Comparison of ENCODE assay signal across 1 cellular context in genomic region chr17:3747805-3748204, GRCh38.
TF ChIP-seq lines count a peak whose summit lies in the region.

No MANE protein-coding gene starts in this region.

TF ChIP-seq in HepG2, 621 proteins besides CTCF, POLR2A, EP300 and RAD21 (continues in another document):
- TF ChIP-seq ETV6 (CRISPR knock-in tag; conservative IDR thresholded peaks at IDR 0.05): no peak
- peak; percentile 49; the same call in 1 of the 2 replicates for TF ChIP-seq SALL1 (CRISPR knock-in tag; IDR thresholded peaks at IDR 0.05)
- TF ChIP-seq MIER2 (CRISPR knock-in tag; IDR thresholded peaks at IDR 0.05): no peak
- TF ChIP-seq POLR2AphosphoS2 (IDR thresholded peaks at IDR 0.05; ENCODE audit: low read depth, low read length): no peak
- no peak for TF ChIP-seq MED1 (CRISPR knock-in tag; IDR thresholded peaks at IDR 0.05)
- no peak for TF ChIP-seq NFKBIZ (CRISPR knock-in tag; IDR thresholded peaks at IDR 0.05)
- TF ChIP-seq, protein P1, sequence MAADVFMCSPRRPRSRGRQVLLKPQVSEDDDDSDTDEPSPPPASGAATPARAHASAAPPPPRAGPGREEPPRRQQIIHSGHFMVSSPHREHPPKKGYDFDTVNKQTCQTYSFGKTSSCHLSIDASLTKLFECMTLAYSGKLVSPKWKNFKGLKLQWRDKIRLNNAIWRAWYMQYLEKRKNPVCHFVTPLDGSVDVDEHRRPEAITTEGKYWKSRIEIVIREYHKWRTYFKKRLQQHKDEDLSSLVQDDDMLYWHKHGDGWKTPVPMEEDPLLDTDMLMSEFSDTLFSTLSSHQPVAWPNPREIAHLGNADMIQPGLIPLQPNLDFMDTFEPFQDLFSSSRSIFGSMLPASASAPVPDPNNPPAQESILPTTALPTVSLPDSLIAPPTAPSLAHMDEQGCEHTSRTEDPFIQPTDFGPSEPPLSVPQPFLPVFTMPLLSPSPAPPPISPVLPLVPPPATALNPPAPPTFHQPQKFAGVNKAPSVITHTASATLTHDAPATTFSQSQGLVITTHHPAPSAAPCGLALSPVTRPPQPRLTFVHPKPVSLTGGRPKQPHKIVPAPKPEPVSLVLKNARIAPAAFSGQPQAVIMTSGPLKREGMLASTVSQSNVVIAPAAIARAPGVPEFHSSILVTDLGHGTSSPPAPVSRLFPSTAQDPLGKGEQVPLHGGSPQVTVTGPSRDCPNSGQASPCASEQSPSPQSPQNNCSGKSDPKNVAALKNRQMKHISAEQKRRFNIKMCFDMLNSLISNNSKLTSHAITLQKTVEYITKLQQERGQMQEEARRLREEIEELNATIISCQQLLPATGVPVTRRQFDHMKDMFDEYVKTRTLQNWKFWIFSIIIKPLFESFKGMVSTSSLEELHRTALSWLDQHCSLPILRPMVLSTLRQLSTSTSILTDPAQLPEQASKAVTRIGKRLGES (CRISPR knock-in tag; IDR thresholded peaks at IDR 0.05; ENCODE audit: borderline replicate concordance): no peak
- TF ChIP-seq SNRNP70 (IDR thresholded peaks at IDR 0.05; ENCODE audit: low read depth, low read length): no peak
- TF ChIP-seq, protein P2, sequence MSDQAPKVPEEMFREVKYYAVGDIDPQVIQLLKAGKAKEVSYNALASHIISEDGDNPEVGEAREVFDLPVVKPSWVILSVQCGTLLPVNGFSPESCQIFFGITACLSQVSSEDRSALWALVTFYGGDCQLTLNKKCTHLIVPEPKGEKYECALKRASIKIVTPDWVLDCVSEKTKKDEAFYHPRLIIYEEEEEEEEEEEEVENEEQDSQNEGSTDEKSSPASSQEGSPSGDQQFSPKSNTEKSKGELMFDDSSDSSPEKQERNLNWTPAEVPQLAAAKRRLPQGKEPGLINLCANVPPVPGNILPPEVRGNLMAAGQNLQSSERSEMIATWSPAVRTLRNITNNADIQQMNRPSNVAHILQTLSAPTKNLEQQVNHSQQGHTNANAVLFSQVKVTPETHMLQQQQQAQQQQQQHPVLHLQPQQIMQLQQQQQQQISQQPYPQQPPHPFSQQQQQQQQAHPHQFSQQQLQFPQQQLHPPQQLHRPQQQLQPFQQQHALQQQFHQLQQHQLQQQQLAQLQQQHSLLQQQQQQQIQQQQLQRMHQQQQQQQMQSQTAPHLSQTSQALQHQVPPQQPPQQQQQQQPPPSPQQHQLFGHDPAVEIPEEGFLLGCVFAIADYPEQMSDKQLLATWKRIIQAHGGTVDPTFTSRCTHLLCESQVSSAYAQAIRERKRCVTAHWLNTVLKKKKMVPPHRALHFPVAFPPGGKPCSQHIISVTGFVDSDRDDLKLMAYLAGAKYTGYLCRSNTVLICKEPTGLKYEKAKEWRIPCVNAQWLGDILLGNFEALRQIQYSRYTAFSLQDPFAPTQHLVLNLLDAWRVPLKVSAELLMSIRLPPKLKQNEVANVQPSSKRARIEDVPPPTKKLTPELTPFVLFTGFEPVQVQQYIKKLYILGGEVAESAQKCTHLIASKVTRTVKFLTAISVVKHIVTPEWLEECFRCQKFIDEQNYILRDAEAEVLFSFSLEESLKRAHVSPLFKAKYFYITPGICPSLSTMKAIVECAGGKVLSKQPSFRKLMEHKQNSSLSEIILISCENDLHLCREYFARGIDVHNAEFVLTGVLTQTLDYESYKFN (CRISPR knock-in tag; conservative IDR thresholded peaks at IDR 0.05): 0 out of 2 replicates have a peak, but pooled peaks have one; percentile 20
- TF ChIP-seq NRL (CRISPR knock-in tag; IDR thresholded peaks at IDR 0.05; ENCODE audit: borderline replicate concordance): no peak
- TF ChIP-seq NR2F6 (IDR thresholded peaks at IDR 0.05): no peak
- TF ChIP-seq NR2F6 (CRISPR knock-in tag; IDR thresholded peaks at IDR 0.05): peak; percentile 23; the same call in 1 of the 2 replicates
- no peak for TF ChIP-seq CREB3 (CRISPR knock-in tag; IDR thresholded peaks at IDR 0.05)
- no peak for TF ChIP-seq ZNF572 (CRISPR knock-in tag; IDR thresholded peaks at IDR 0.05)
- no peak for TF ChIP-seq FIP1L1 (IDR thresholded peaks at IDR 0.05; ENCODE audit: borderline replicate concordance, insufficient read depth, low read depth, low read length)
- no peak for TF ChIP-seq KLF6 (CRISPR knock-in tag; IDR thresholded peaks at IDR 0.05)
- TF ChIP-seq MAZ (IDR thresholded peaks at IDR 0.05; ENCODE audit: borderline replicate concordance, low read depth, low read length): no peak
- TF ChIP-seq MAZ (CRISPR knock-in tag; IDR thresholded peaks at IDR 0.05; ENCODE audit: low read depth): no peak
- no peak for TF ChIP-seq RFX1 (IDR thresholded peaks at IDR 0.05)
- TF ChIP-seq ZNF24 (IDR thresholded peaks at IDR 0.05): no peak
- no peak for TF ChIP-seq ADNP (CRISPR knock-in tag; IDR thresholded peaks at IDR 0.05)
- TF ChIP-seq ZFX (CRISPR knock-in tag; IDR thresholded peaks at IDR 0.05; ENCODE audit: low read depth): peak; percentile 45; the same call in 1 of the 2 replicates
- TF ChIP-seq, protein P3, sequence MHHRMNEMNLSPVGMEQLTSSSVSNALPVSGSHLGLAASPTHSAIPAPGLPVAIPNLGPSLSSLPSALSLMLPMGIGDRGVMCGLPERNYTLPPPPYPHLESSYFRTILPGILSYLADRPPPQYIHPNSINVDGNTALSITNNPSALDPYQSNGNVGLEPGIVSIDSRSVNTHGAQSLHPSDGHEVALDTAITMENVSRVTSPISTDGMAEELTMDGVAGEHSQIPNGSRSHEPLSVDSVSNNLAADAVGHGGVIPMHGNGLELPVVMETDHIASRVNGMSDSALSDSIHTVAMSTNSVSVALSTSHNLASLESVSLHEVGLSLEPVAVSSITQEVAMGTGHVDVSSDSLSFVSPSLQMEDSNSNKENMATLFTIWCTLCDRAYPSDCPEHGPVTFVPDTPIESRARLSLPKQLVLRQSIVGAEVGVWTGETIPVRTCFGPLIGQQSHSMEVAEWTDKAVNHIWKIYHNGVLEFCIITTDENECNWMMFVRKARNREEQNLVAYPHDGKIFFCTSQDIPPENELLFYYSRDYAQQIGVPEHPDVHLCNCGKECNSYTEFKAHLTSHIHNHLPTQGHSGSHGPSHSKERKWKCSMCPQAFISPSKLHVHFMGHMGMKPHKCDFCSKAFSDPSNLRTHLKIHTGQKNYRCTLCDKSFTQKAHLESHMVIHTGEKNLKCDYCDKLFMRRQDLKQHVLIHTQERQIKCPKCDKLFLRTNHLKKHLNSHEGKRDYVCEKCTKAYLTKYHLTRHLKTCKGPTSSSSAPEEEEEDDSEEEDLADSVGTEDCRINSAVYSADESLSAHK (CRISPR knock-in tag; IDR thresholded peaks at IDR 0.05; ENCODE audit: borderline replicate concordance): no peak
- no peak for TF ChIP-seq ZNF879 (CRISPR knock-in tag; IDR thresholded peaks at IDR 0.05)
- TF ChIP-seq NFKB2 (CRISPR knock-in tag; IDR thresholded peaks at IDR 0.05; ENCODE audit: borderline replicate concordance): no peak
- peak; percentile 95 for TF ChIP-seq RARA (CRISPR knock-in tag; IDR thresholded peaks at IDR 0.05)
- TF ChIP-seq, protein P4, sequence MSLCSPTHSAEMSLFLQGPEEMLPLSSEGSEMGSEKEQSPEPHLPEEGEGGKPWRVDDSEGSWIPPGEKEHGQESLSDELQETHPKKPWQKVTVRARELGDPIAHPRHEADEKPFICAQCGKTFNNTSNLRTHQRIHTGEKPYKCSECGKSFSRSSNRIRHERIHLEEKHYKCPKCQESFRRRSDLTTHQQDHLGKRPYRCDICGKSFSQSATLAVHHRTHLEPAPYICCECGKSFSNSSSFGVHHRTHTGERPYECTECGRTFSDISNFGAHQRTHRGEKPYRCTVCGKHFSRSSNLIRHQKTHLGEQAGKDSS (CRISPR knock-in tag; IDR thresholded peaks at IDR 0.05; ENCODE audit: borderline replicate concordance, low read depth): peak; percentile 5; the same call in 1 of the 2 replicates
- no peak for TF ChIP-seq ZNF674 (CRISPR knock-in tag; IDR thresholded peaks at IDR 0.05; ENCODE audit: low read depth)
- no peak for TF ChIP-seq TMF1 (CRISPR knock-in tag; IDR thresholded peaks at IDR 0.05; ENCODE audit: low read depth)
- TF ChIP-seq, protein P5, sequence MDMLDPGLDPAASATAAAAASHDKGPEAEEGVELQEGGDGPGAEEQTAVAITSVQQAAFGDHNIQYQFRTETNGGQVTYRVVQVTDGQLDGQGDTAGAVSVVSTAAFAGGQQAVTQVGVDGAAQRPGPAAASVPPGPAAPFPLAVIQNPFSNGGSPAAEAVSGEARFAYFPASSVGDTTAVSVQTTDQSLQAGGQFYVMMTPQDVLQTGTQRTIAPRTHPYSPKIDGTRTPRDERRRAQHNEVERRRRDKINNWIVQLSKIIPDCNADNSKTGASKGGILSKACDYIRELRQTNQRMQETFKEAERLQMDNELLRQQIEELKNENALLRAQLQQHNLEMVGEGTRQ (IDR thresholded peaks at IDR 0.05; ENCODE audit: low read depth, low read length): no peak
- TF ChIP-seq, protein P5 (CRISPR knock-in tag; IDR thresholded peaks at IDR 0.05; ENCODE audit: borderline replicate concordance): no peak
- TF ChIP-seq NR2F2 (IDR thresholded peaks at IDR 0.05; ENCODE audit: borderline replicate concordance, low read depth): no peak
- TF ChIP-seq NBN (conservative IDR thresholded peaks at IDR 0.05): no peak
- TF ChIP-seq, protein P6, sequence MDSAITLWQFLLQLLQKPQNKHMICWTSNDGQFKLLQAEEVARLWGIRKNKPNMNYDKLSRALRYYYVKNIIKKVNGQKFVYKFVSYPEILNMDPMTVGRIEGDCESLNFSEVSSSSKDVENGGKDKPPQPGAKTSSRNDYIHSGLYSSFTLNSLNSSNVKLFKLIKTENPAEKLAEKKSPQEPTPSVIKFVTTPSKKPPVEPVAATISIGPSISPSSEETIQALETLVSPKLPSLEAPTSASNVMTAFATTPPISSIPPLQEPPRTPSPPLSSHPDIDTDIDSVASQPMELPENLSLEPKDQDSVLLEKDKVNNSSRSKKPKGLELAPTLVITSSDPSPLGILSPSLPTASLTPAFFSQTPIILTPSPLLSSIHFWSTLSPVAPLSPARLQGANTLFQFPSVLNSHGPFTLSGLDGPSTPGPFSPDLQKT (CRISPR knock-in tag; IDR thresholded peaks at IDR 0.05; ENCODE audit: borderline replicate concordance): no peak
- no peak for TF ChIP-seq RBFOX2 (IDR thresholded peaks at IDR 0.05; ENCODE audit: low read depth, low read length)
- no peak for TF ChIP-seq ZNF276 (CRISPR knock-in tag; IDR thresholded peaks at IDR 0.05; ENCODE audit: low read depth)
- TF ChIP-seq ZMYM4 (CRISPR knock-in tag; IDR thresholded peaks at IDR 0.05): no peak
- TF ChIP-seq RXRB (CRISPR knock-in tag; IDR thresholded peaks at IDR 0.05; ENCODE audit: borderline replicate concordance): peak; percentile 62; the same call in 1 of the 2 replicates
- no peak for TF ChIP-seq KAT8 (CRISPR knock-in tag; IDR thresholded peaks at IDR 0.05)
- no peak for TF ChIP-seq EZH2 (conservative IDR thresholded peaks at IDR 0.05; ENCODE audit: low read depth, low read length)
- 0 out of 2 replicates have a peak, but pooled peaks have one; percentile 27 for TF ChIP-seq ZNF816 (CRISPR knock-in tag; IDR thresholded peaks at IDR 0.05; ENCODE audit: borderline replicate concordance)
- no peak for TF ChIP-seq E2F5 (CRISPR knock-in tag; conservative IDR thresholded peaks at IDR 0.05)
- no peak for TF ChIP-seq CBX1 (IDR thresholded peaks at IDR 0.05; ENCODE audit: low read depth)
- TF ChIP-seq, protein P7, sequence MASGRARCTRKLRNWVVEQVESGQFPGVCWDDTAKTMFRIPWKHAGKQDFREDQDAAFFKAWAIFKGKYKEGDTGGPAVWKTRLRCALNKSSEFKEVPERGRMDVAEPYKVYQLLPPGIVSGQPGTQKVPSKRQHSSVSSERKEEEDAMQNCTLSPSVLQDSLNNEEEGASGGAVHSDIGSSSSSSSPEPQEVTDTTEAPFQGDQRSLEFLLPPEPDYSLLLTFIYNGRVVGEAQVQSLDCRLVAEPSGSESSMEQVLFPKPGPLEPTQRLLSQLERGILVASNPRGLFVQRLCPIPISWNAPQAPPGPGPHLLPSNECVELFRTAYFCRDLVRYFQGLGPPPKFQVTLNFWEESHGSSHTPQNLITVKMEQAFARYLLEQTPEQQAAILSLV (CRISPR knock-in tag; IDR thresholded peaks at IDR 0.05; ENCODE audit: borderline replicate concordance): no peak
- TF ChIP-seq ISX (CRISPR knock-in tag; conservative IDR thresholded peaks at IDR 0.05): no peak
- TF ChIP-seq PLRG1 (conservative IDR thresholded peaks at IDR 0.05): no peak
